In genomic region chr7:85614684-85615083, GRCh38 we compare ENCODE assay signal across 8 cellular contexts.
"Had no signal": no experiment of that assay in that cellular context is flagged by ENCODE, and none has a peak within 500 bp of the region (broad histone marks: within the 10 kb centered on the region; RNA-seq: fewer than 3 reads in every experiment).

No MANE protein-coding gene starts in this region.

- H3K4me2 ChIP-seq: GM23338 had no signal

- FAIRE-seq: H1, H54, HepG2 had no signal

- H3K27ac ChIP-seq: HL-60 had no signal

- H2AFZ ChIP-seq: GM23338 had no signal

- DNase-seq: H9, HCEC 1CT, KBM-7 had no signal

- ATAC-seq: GM23338, HepG2 had no signal

- H3K4me3 ChIP-seq: GM23338 had no signal
